ENCODE assay signal across 7 cellular contexts in genomic region chr5:109690456-109691247, GRCh38. TPM values are rescaled to one million over a fixed set of nuclear protein-coding genes. Genes with fewer than 3 reads are reported as not detected.
A peak's percentile ranks its signal among the peaks of the same experiment; 100 is the strongest.
DNase-seq lines count a peak whose midpoint lies in the region; ATAC-seq and TF ChIP-seq lines count a peak whose summit lies in the region.

No MANE protein-coding gene starts in this region.

- no peaks in the 10 kb centered on the region for H3K27me3 ChIP-seq in colonic mucosa
- H3K27me3 ChIP-seq in layer of hippocampus (ENCODE audit: control insufficient read depth, insufficient read depth, low read length), result no peaks in the 10 kb centered on the region

- peaks cover 21% of the 10 kb centered on the region for H3K36me3 Mint-ChIP-seq in activated CD4-positive, alpha-beta T cell treated with anti-CD3 and anti-CD28 coated beads, Interleukin-2, amount 10 ng/mL, durations not matched to agents 7 days and 5 days (ENCODE audit: low read depth)

- no peaks in the 10 kb centered on the region for H3K27me3 Mint-ChIP-seq in activated CD4-positive, alpha-beta T cell treated with anti-CD3 and anti-CD28 coated beads, Interleukin-2, amount 10 ng/mL, durations not matched to agents 7 days and 5 days

- peaks cover 10% of the 10 kb centered on the region for H3K9me3 Mint-ChIP-seq in activated CD4-positive, alpha-beta T cell treated with anti-CD3 and anti-CD28 coated beads, Interleukin-2, amount 10 ng/mL, durations not matched to agents 7 days and 5 days

- peak; percentile 0 for ATAC-seq in HG02840 (IDR thresholded peaks at IDR 0.05; ENCODE audit: low FRiP score, unreplicated experiment)

- intact Hi-C loops in colonic mucosa (cut with DNase I), result no loop called here

- peak overlapping the region; percentile 88 to 97 for H3K9ac ChIP-seq in colonic mucosa (ENCODE audit: low read depth in 2 of 2, low read length in 2 of 2)

- H3K36me3 ChIP-seq in colonic mucosa, result no peaks in the 10 kb centered on the region

- CTCF ChIA-PET in activated CD4-positive, alpha-beta T cell treated with anti-CD3 and anti-CD28 coated beads, Interleukin-2, amount 10 ng/mL, durations not matched to agents 7 days and 5 days (lab: Charles Lee), result interaction anchor here (1.6 to 1.8 kb wide), 3 partner anchors 11 to 175 kb away, joined by 3 to 4 read pairs (median 4); no protein-coding TSS in a partner anchor

- H3K27ac ChIP-seq in colonic mucosa (peak overlapping the region; percentile 99), layer of hippocampus (ENCODE audit: low read depth, low read length) (peak overlapping the region; percentile 91)

- peak overlapping the region; percentile 97 for H3K4me3 ChIP-seq in colonic mucosa

- peak overlapping the region; percentile 94 for H3K27ac Mint-ChIP-seq in activated CD4-positive, alpha-beta T cell treated with anti-CD3 and anti-CD28 coated beads, Interleukin-2, amount 10 ng/mL, durations not matched to agents 7 days and 5 days

- POLR2A ChIA-PET in activated CD4-positive, alpha-beta T cell treated with anti-CD3 and anti-CD28 coated beads, Interleukin-2, amount 10 ng/mL, durations not matched to agents 7 days and 5 days (lab: Charles Lee), result interaction anchor here (0.5 kb wide), 1 partner anchor 658 kb away, joined by 3 read pairs; no protein-coding TSS in a partner anchor

- TF ChIP-seq CTCF in GM12874 (IDR thresholded peaks at IDR 0.05; ENCODE audit: insufficient read depth, low read depth, low read length) (peak; percentile 50), colonic mucosa (IDR thresholded peaks at IDR 0.05) (peak; percentile 57)

- H3K4me3 Mint-ChIP-seq in activated CD4-positive, alpha-beta T cell treated with anti-CD3 and anti-CD28 coated beads, Interleukin-2, amount 10 ng/mL, durations not matched to agents 7 days and 5 days, result peak overlapping the region; percentile 95

- no peaks in the 10 kb centered on the region for H3K9me3 ChIP-seq in colonic mucosa

- DNase-seq in NCI-H345 (lab: John Stamatoyannopoulos, UW), result peak; percentile 55
- peak; percentile 51 for DNase-seq in activated CD4-positive, alpha-beta T cell treated with anti-CD3 and anti-CD28 coated beads, Interleukin-2, amount 10 ng/mL, durations not matched to agents 7 days and 5 days
- peak; percentile 81 for DNase-seq in colonic mucosa
- DNase-seq in stimulated activated CD4-positive, alpha-beta T cell treated with anti-CD3 and anti-CD28 coated beads, Interleukin-15, amount 100 ng/mL, for 24 hours, result peak; percentile 60

- peaks cover 6% of the 10 kb centered on the region for H3K4me1 ChIP-seq in colonic mucosa

- peaks cover 53% of the 10 kb centered on the region for H3K4me1 Mint-ChIP-seq in activated CD4-positive, alpha-beta T cell treated with anti-CD3 and anti-CD28 coated beads, Interleukin-2, amount 10 ng/mL, durations not matched to agents 7 days and 5 days

RNA-seq across cellular contexts. Expression of gene MAN2A1, which starts 0.9 kb away (rescaled TPM):
- total RNA-seq in activated CD4-positive, alpha-beta T cell treated with anti-CD3 and anti-CD28 coated beads, Interleukin-2, amount 10 ng/mL, durations not matched to agents 7 days and 5 days, result 10 to 100 TPM; 39.2 to 45.9 TPM
- total RNA-seq in colonic mucosa, result 100 to 1,000 TPM in 1 of 2 donors, 10 to 100 TPM in 1; 81.2 to 104 TPM

Comparison
In these comparisons a context has a peak if more than half of its experiments do, and no peak if none do; other contexts are left out.
1. Peak in every context shown above with its lines: DNase-seq, ATAC-seq, H3K4me3 ChIP-seq and H3K27ac ChIP-seq.